ENCODE assay signal across 1 cellular context in genomic region chr7:100887955-100888481, GRCh38.
TF ChIP-seq lines count a peak whose summit lies in the region.

No MANE protein-coding gene starts in this region.

TF ChIP-seq in GM12878, 131 proteins besides CTCF, POLR2A, EP300 and RAD21:
- TF ChIP-seq EGR1 (IDR thresholded peaks at IDR 0.05; ENCODE audit: borderline replicate concordance in 1 of 2, low read depth in 2 of 2, low read length in 2 of 2) = peak in 1 of 2 experiments; percentile 65; a peak in 2 of 3 replicates
- no peak for TF ChIP-seq LARP7 (IDR thresholded peaks at IDR 0.05)
TF ChIP-seq in GM12878: peak in this region for 1.
